In genomic region chr5:150241298-150242225, GRCh38 we compare ENCODE assay signal across 21 cellular contexts. TPM values are rescaled to one million over a fixed set of nuclear protein-coding genes. Genes with fewer than 3 reads are reported as not detected.
"Had no signal": no experiment of that assay in that cellular context is flagged by ENCODE, and none has a peak within 500 bp of the region (broad histone marks: within the 10 kb centered on the region; RNA-seq: fewer than 3 reads in every experiment).

No MANE protein-coding gene starts in this region.

- H3K36me3 ChIP-seq: brain microvascular endothelial cell, esophagus squamous epithelium, suprapubic skin, upper lobe of left lung, WERI-Rb-1 had no signal

- H3K9me3 Mint-ChIP-seq: activated naive CD8-positive, alpha-beta T cell treated with anti-CD3 and anti-CD28 coated beads for 36 hours; activated T-cell treated with anti-CD3 and anti-CD28 coated beads, Interleukin-2, amount 50 U/mL, for 72 hours; stimulated activated naive CD8-positive, alpha-beta T cell treated with anti-CD3 and anti-CD28 coated beads, Interleukin-15, Interleukin-2, amounts not matched to agents 100 ng/mL and 50 ng/mL, for 24 hours; T-cell had no signal

- H3K27me3 ChIP-seq: brain microvascular endothelial cell, suprapubic skin, upper lobe of left lung had no signal

- H3K4me3 Mint-ChIP-seq: activated naive CD8-positive, alpha-beta T cell treated with anti-CD3 and anti-CD28 coated beads for 36 hours; activated T-cell treated with anti-CD3 and anti-CD28 coated beads, Interleukin-2, amount 50 U/mL, for 72 hours; stimulated activated naive CD8-positive, alpha-beta T cell treated with anti-CD3 and anti-CD28 coated beads, Interleukin-15, Interleukin-2, amounts not matched to agents 100 ng/mL and 50 ng/mL, for 24 hours; T-cell had no signal

- H3K4me3 ChIP-seq: esophagus squamous epithelium, SK-N-MC, smooth muscle cell, suprapubic skin, upper lobe of left lung had no signal

- H3K27ac ChIP-seq: brain microvascular endothelial cell, esophagus squamous epithelium, SK-N-MC, suprapubic skin, upper lobe of left lung, WERI-Rb-1 had no signal

- DNase-seq: activated CD4-positive, alpha-beta T cell treated with anti-CD3 and anti-CD28 coated beads for 4 hours; activated CD8-positive, alpha-beta memory T cell treated with anti-CD3 and anti-CD28 coated beads, Interleukin-2, amount 50 U/mL, for 48 hours; activated naive CD8-positive, alpha-beta T cell treated with anti-CD3 and anti-CD28 coated beads for 36 hours; activated T-cell treated with anti-CD3 and anti-CD28 coated beads, Interleukin-2, amount 50 U/mL, for 72 hours; amygdala; brain microvascular endothelial cell; cortex of kidney; effector CD8-positive, alpha-beta T cell; esophagus squamous epithelium; T-cell; T1000; upper lobe of left lung; WERI-Rb-1 had no signal

- H3K36me3 Mint-ChIP-seq: activated naive CD8-positive, alpha-beta T cell treated with anti-CD3 and anti-CD28 coated beads for 36 hours; T-cell had no signal

- ATAC-seq: activated T-cell treated with anti-CD3 and anti-CD28 coated beads, Interleukin-2, amount 50 U/mL, for 72 hours; T-cell had no signal

- H3K27me3 Mint-ChIP-seq: activated naive CD8-positive, alpha-beta T cell treated with anti-CD3 and anti-CD28 coated beads for 36 hours; stimulated activated naive CD8-positive, alpha-beta T cell treated with anti-CD3 and anti-CD28 coated beads, Interleukin-15, Interleukin-2, amounts not matched to agents 100 ng/mL and 50 ng/mL, for 24 hours had no signal

- H3K27ac Mint-ChIP-seq: activated naive CD8-positive, alpha-beta T cell treated with anti-CD3 and anti-CD28 coated beads for 36 hours; activated T-cell treated with anti-CD3 and anti-CD28 coated beads, Interleukin-2, amount 50 U/mL, for 72 hours; stimulated activated naive CD8-positive, alpha-beta T cell treated with anti-CD3 and anti-CD28 coated beads, Interleukin-15, Interleukin-2, amounts not matched to agents 100 ng/mL and 50 ng/mL, for 24 hours; T-cell had no signal

- H3K4me1 Mint-ChIP-seq: activated naive CD8-positive, alpha-beta T cell treated with anti-CD3 and anti-CD28 coated beads for 36 hours; T-cell had no signal

- H3K9me3 ChIP-seq: esophagus squamous epithelium, suprapubic skin, upper lobe of left lung had no signal

RNA-seq across cellular contexts. Expression of gene CAMK2A, which starts 48.0 kb away (rescaled TPM):
- total RNA-seq: activated naive CD8-positive, alpha-beta T cell treated with anti-CD3 and anti-CD28 coated beads for 36 hours; activated T-cell treated with anti-CD3 and anti-CD28 coated beads, Interleukin-2, amount 50 U/mL, for 72 hours; endothelial cell of umbilical vein; kidney epithelial cell; mesenteric fat pad; T-cell had no signal

RNA-seq across cellular contexts. Expression of gene SLC6A7, which starts 51.7 kb away (rescaled TPM):
- total RNA-seq: activated naive CD8-positive, alpha-beta T cell treated with anti-CD3 and anti-CD28 coated beads for 36 hours; activated T-cell treated with anti-CD3 and anti-CD28 coated beads, Interleukin-2, amount 50 U/mL, for 72 hours; endothelial cell of umbilical vein; esophagus squamous epithelium; kidney epithelial cell; liver; mesenteric fat pad; smooth muscle cell; suprapubic skin; T-cell had no signal
